ENCODE assay signal across 8 cellular contexts in genomic region chr19:35757749-35758608, GRCh38. TPM values are rescaled to one million over a fixed set of nuclear protein-coding genes. Genes with fewer than 3 reads are reported as not detected.
DNase-seq lines count a peak whose midpoint lies in the region; ATAC-seq and TF ChIP-seq lines count a peak whose summit lies in the region.

PROSER3 (plus strand) TSS chr19:35758176; CDS start chr19:35758216, 40 bp downstream.

- POLR2A ChIA-PET in BJ (lab: Charles Lee): interaction anchor here (1.6 kb wide), 1 partner anchor 10 kb away, joined by 5 read pairs; the partner anchor contains the start of gene LIN37

- CTCF ChIA-PET in BJ (lab: Yijun Ruan, JAX): no interaction called here

- H3K4me3 Mint-ChIP-seq in activated CD4-positive, alpha-beta T cell treated with anti-CD3 and anti-CD28 coated beads, Interleukin-2, amount 10 ng/mL, durations not matched to agents 24 days and 14 days: peak within 1 kb of the TSS; percentile 95

- no peaks in the 10 kb centered on the region for H3K4me1 ChIP-seq in colonic mucosa

- TF ChIP-seq CTCF in BJ (IDR thresholded peaks at IDR 0.05; ENCODE audit: insufficient read depth, low read depth, low read length) (no peak), colonic mucosa (IDR thresholded peaks at IDR 0.05) (no peak)

- DNase-seq in BJ (ENCODE audit: low read depth) (peak; percentile 97), NCI-H526 treated with DMSO at 0.1 percent for 48 hours (lab: John Stamatoyannopoulos, UW) (peak; percentile 100), colonic mucosa (peak; percentile 98)
- DNase-seq in activated CD4-positive, alpha-beta T cell treated with anti-CD3 and anti-CD28 coated beads, Interleukin-2, amount 10 ng/mL, durations not matched to agents 24 days and 14 days: peak; percentile 100
- peak; percentile 93 to 94 for DNase-seq in stimulated activated CD4-positive, alpha-beta T cell treated with anti-CD3 and anti-CD28 coated beads, Interleukin-1b, Interleukin-23, amount 100 ng/mL, for 4 hours (ENCODE audit: low read depth in 2 of 2)

- peak within 1 kb of the TSS; percentile 98 for H3K27ac Mint-ChIP-seq in activated CD4-positive, alpha-beta T cell treated with anti-CD3 and anti-CD28 coated beads, Interleukin-2, amount 10 ng/mL, durations not matched to agents 24 days and 14 days

- H3K27ac ChIP-seq in colonic mucosa: peak within 1 kb of the TSS; percentile 80
- H3K27ac ChIP-seq in layer of hippocampus (ENCODE audit: low read depth, low read length): peak within 1 kb of the TSS; percentile 81

- H3K4me3 ChIP-seq in BJ (ENCODE audit: low read depth, low read length) (peak within 1 kb of the TSS; percentile 74), colonic mucosa (peak within 1 kb of the TSS; percentile 74)

- no peaks in the 10 kb centered on the region for H3K9me3 Mint-ChIP-seq in activated CD4-positive, alpha-beta T cell treated with anti-CD3 and anti-CD28 coated beads, Interleukin-2, amount 10 ng/mL, durations not matched to agents 24 days and 14 days

- intact Hi-C loops in activated CD4-positive, alpha-beta T cell treated with anti-CD3 and anti-CD28 coated beads, Interleukin-2, amount 10 ng/mL, durations not matched to agents 24 days and 14 days (cut with micrococcal nuclease): loop anchor here (1.0 to 5.0 kb wide), 5 partner anchors 10 to 144 kb away; partner anchors contain the start of genes ARHGAP33, HCST, LIN37 and NFKBID
- intact Hi-C loops in colonic mucosa (cut with DNase I): no loop called here

- peaks cover 34% of the 10 kb centered on the region for H3K36me3 Mint-ChIP-seq in activated CD4-positive, alpha-beta T cell treated with anti-CD3 and anti-CD28 coated beads, Interleukin-2, amount 10 ng/mL, durations not matched to agents 24 days and 14 days (ENCODE audit: low read depth)

- H3K9me3 ChIP-seq in colonic mucosa: no peaks in the 10 kb centered on the region

- ATAC-seq in GM19324 (IDR thresholded peaks at IDR 0.05; ENCODE audit: low FRiP score, unreplicated experiment): peak; percentile 94
- peak; percentile 92 for ATAC-seq in HG03469 (IDR thresholded peaks at IDR 0.05; ENCODE audit: unreplicated experiment)

- peaks cover 12% of the 10 kb centered on the region for H3K36me3 ChIP-seq in BJ (ENCODE audit: control insufficient read depth, insufficient read depth, low read length)
- H3K36me3 ChIP-seq in colonic mucosa: peaks cover 5% of the 10 kb centered on the region

- H3K27me3 ChIP-seq in BJ (ENCODE audit: control insufficient read depth, insufficient read depth, low read length): no peaks in the 10 kb centered on the region
- no peaks in the 10 kb centered on the region for H3K27me3 ChIP-seq in colonic mucosa
- H3K27me3 ChIP-seq in layer of hippocampus (ENCODE audit: control insufficient read depth, insufficient read depth, low read length): no peaks in the 10 kb centered on the region

- H3K27me3 Mint-ChIP-seq in activated CD4-positive, alpha-beta T cell treated with anti-CD3 and anti-CD28 coated beads, Interleukin-2, amount 10 ng/mL, durations not matched to agents 24 days and 14 days: peaks cover 2% of the 10 kb centered on the region

- peak within 1 kb of the TSS; percentile 82 to 97 for H3K9ac ChIP-seq in colonic mucosa (ENCODE audit: low read depth in 2 of 2, low read length in 2 of 2)

- H3K4me1 Mint-ChIP-seq in activated CD4-positive, alpha-beta T cell treated with anti-CD3 and anti-CD28 coated beads, Interleukin-2, amount 10 ng/mL, durations not matched to agents 24 days and 14 days: peaks cover 25% of the 10 kb centered on the region

RNA-seq across cellular contexts. Expression of gene PROSER3, which starts in this region (rescaled TPM):
- 6.9 and 9.4 TPM in 2 replicates for polyA plus RNA-seq in BJ (2011; rRNA removed)
- polyA minus RNA-seq in BJ (2011; rRNA and poly(A)+ RNA removed): 16.6 and 18.2 TPM in 2 replicates
- total RNA-seq in activated CD4-positive, alpha-beta T cell treated with anti-CD3 and anti-CD28 coated beads, Interleukin-2, amount 10 ng/mL, durations not matched to agents 24 days and 14 days: 35.2 and 43.6 TPM in 2 replicates
- 10 to 100 TPM; 17.1 to 26.9 TPM for total RNA-seq in colonic mucosa

Comparison
In these comparisons a context has a peak if more than half of its experiments do, and no peak if none do; other contexts are left out.
1. Peak in every context shown above with its lines: DNase-seq, ATAC-seq, H3K4me3 ChIP-seq and H3K27ac ChIP-seq.